ENCODE assay signal across 8 cellular contexts in the genomic region with DNA sequence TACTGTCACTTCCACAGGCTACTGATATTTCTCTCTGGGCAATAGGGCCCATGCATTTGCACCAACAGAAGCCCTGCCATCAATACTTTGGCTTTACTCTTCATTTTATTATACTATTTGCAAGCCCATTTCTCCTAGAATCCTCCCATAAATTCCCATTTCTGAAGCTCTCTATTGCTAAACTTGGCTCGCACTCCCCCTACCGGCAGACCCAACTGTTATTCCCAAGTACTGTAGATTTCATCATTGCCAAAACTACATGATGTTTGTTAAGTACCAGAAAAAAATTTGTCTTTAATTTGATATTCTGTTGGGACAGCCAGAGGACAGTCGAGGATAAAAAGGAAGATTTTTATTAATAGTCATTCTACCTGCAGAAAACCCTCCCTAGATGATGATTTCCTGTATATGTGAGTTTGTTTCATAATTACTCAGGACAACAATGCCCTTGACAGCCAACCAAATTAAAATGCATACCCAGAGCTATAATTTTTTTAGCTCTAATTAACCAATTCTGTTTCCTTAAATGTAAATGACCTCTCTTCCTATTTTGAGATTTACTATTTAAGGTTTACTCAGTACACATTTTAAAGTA.
DNase-seq lines count a peak whose midpoint lies in the region; ATAC-seq, FAIRE-seq and TF ChIP-seq lines count a peak whose summit lies in the region.

No MANE protein-coding gene starts in this region.

- no peak overlapping the region for H3K4me2 ChIP-seq in HepG2 (ENCODE audit: low read depth, low read length)

- FAIRE-seq in HepG2 (lab: Jason Lieb, UNC), result peak; percentile 67

- intact Hi-C loops in HepG2 (cut with micrococcal nuclease; ENCODE audit: unreplicated experiment), result no loop called here

- BruUV-seq in HepG2 (replicated peaks; lab: Mats Ljungman, UMichigan), result no TSS peak

- TF ChIP-seq EP300 in HepG2 (IDR thresholded peaks at IDR 0.05; ENCODE audit: low read depth in 2 of 2, low read length in 2 of 2), result no peak
- TF ChIP-seq EP300 in HepG2 (CRISPR knock-in tag; IDR thresholded peaks at IDR 0.05; ENCODE audit: borderline replicate concordance), result no peak

- no peak for TF ChIP-seq POLR2A in HepG2 (IDR thresholded peaks at IDR 0.05; ENCODE audit: insufficient read depth in 1 of 2, low read depth in 2 of 2, low read length in 2 of 2)

- no peak overlapping the region for H3K27ac ChIP-seq in HepG2 (ENCODE audit: extremely low read length, insufficient read depth, low read length)

- no peaks in the 10 kb centered on the region for H3K27me3 ChIP-seq in HepG2 (ENCODE audit: control insufficient read depth in 1 of 2, insufficient read depth in 2 of 2, low read length in 2 of 2)

- TF ChIP-seq CTCF in choroid plexus epithelial cell (conservative IDR thresholded peaks at IDR 0.05; ENCODE audit: low read depth, low read length) (peak; percentile 91), HepG2 (CRISPR knock-in tag; IDR thresholded peaks at IDR 0.05) (peak; percentile 64)

- 3% methylated on average over 3 of the region's 3 CpGs for WGBS in HepG2 (ENCODE audit: low lambda C conversion rate)

- DNase-seq in COLO668 (lab: John Stamatoyannopoulos, UW; ENCODE audit: unreplicated experiment) (peak; percentile 28), NCI-H748 treated with DMSO at 0.1 percent for 48 hours (lab: John Stamatoyannopoulos, UW) (peak; percentile 28), choroid plexus epithelial cell (ENCODE audit: low read depth) (peak; percentile 91), HepG2 (ENCODE audit: low spot score) (peak; percentile 33), ureter (ENCODE audit: low spot score) (peak; percentile 63), OCI-M2 (lab: John Stamatoyannopoulos, UW; ENCODE audit: unreplicated experiment) (no peak)

- POLR2A ChIA-PET in HepG2 (lab: Yijun Ruan, JAX), result no interaction called here

- in situ Hi-C loops in HepG2 (cut with HindIII; ENCODE audit: extremely low pct_ligation_motif_present, low pct_unique_long_range_greater_than_20kb), result no loop called here

- H3K36me3 ChIP-seq in HepG2 (replicated peaks in 1 of 2; ENCODE audit: control insufficient read depth in 1 of 2, insufficient read depth in 2 of 2, low read length in 2 of 2), result no peaks in the 10 kb centered on the region

- H2AFZ ChIP-seq in HepG2 (ENCODE audit: low read length), result no peak overlapping the region

- H3K4me1 ChIP-seq in HepG2 (ENCODE audit: insufficient read depth, low read length), result no peaks in the 10 kb centered on the region

- CTCF ChIA-PET in HepG2 (lab: Yijun Ruan, JAX; ENCODE audit: low intra/inter-chr PET ratio, low total read pairs), result no interaction called here

- H3K4me3 ChIP-seq in choroid plexus epithelial cell (ENCODE audit: low read depth, low read length) (no peak overlapping the region), HepG2 (replicated peaks in 1 of 3; ENCODE audit: insufficient read depth in 1 of 3, low read depth in 2 of 3, low read length in 3 of 3) (no peak overlapping the region)

- no peaks in the 10 kb centered on the region for H3K79me2 ChIP-seq in HepG2 (ENCODE audit: insufficient read depth, low read length)

- no peaks in the 10 kb centered on the region for H3K9me3 ChIP-seq in HepG2 (ENCODE audit: low read length)

- peak; percentile 70 for ATAC-seq in GM21526 (IDR thresholded peaks at IDR 0.05; ENCODE audit: low FRiP score, unreplicated experiment)
- peak; percentile 67 for ATAC-seq in HepG2
- no peak for ATAC-seq in GM18517 (IDR thresholded peaks at IDR 0.05; ENCODE audit: unreplicated experiment)

- H4K20me1 ChIP-seq in HepG2 (ENCODE audit: insufficient read depth, low read length), result no peaks in the 10 kb centered on the region

- H3K9ac ChIP-seq in HepG2 (ENCODE audit: insufficient read depth, low read depth, low read length), result no peak overlapping the region

- no peak for TF ChIP-seq RAD21 in HepG2 (CRISPR knock-in tag; IDR thresholded peaks at IDR 0.05)

TF ChIP-seq in HepG2, 621 proteins besides CTCF, POLR2A, EP300 and RAD21:
- TF ChIP-seq CEBPB (IDR thresholded peaks at IDR 0.05; ENCODE audit: borderline replicate concordance, low read depth, low read length) (0 out of 2 replicates have a peak, but pooled peaks have one; percentile 9), CEBPG (CRISPR knock-in tag; IDR thresholded peaks at IDR 0.05) (peak; percentile 60), STAG1 (CRISPR knock-in tag; IDR thresholded peaks at IDR 0.05) (peak; percentile 47), SMC3 (IDR thresholded peaks at IDR 0.05; ENCODE audit: low read length) (0 out of 2 replicates have a peak, but pooled peaks have one; percentile 17)
- TF ChIP-seq, protein P1, sequence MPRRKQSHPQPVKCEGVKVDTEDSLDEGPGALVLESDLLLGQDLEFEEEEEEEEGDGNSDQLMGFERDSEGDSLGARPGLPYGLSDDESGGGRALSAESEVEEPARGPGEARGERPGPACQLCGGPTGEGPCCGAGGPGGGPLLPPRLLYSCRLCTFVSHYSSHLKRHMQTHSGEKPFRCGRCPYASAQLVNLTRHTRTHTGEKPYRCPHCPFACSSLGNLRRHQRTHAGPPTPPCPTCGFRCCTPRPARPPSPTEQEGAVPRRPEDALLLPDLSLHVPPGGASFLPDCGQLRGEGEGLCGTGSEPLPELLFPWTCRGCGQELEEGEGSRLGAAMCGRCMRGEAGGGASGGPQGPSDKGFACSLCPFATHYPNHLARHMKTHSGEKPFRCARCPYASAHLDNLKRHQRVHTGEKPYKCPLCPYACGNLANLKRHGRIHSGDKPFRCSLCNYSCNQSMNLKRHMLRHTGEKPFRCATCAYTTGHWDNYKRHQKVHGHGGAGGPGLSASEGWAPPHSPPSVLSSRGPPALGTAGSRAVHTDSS (CRISPR knock-in tag; conservative IDR thresholded peaks at IDR 0.05), result no peak
- TF ChIP-seq, protein P2, sequence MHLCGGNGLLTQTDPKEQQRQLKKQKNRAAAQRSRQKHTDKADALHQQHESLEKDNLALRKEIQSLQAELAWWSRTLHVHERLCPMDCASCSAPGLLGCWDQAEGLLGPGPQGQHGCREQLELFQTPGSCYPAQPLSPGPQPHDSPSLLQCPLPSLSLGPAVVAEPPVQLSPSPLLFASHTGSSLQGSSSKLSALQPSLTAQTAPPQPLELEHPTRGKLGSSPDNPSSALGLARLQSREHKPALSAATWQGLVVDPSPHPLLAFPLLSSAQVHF (CRISPR knock-in tag; IDR thresholded peaks at IDR 0.05), result no peak
